Comparison of ENCODE assay signal across 29 cellular contexts in genomic region chr1:33370827-33371226, GRCh38. TPM values are rescaled to one million over a fixed set of nuclear protein-coding genes. Genes with fewer than 3 reads are reported as not detected.
"Had no signal": no experiment of that assay in that cellular context is flagged by ENCODE, and none has a peak within 500 bp of the region (broad histone marks: within the 10 kb centered on the region; RNA-seq: fewer than 3 reads in every experiment).

No MANE protein-coding gene starts in this region.

- H3K4me1 ChIP-seq: colonic mucosa, foreskin keratinocyte had no signal

- ATAC-seq: activated CD4-positive, CD25-positive, alpha-beta regulatory T cell treated with anti-CD3 and anti-CD28 coated beads, Interleukin-2, amount 50 U/mL, for 24 hours; activated CD8-positive, alpha-beta T cell treated with anti-CD3 and anti-CD28 coated beads for 36 hours; activated T-cell treated with anti-CD3 and anti-CD28 coated beads, Interleukin-2, amount 50 U/mL, for 4 hours; activated T-helper 17 cell treated with anti-CD3 and anti-CD28 coated beads, Interleukin-2, amount 50 U/mL, for 72 hours; body of pancreas; foreskin keratinocyte; gastroesophageal sphincter; T-cell; T-helper 17 cell had no signal

- H3K9me3 ChIP-seq: adrenal gland, body of pancreas, colonic mucosa, esophagus muscularis mucosa, gastroesophageal sphincter had no signal

- H3K36me3 ChIP-seq: colonic mucosa had no signal

- H3K27me3 ChIP-seq: adrenal gland, body of pancreas, colonic mucosa, esophagus muscularis mucosa, foreskin keratinocyte, gastroesophageal sphincter had no signal

- H3K27ac ChIP-seq: adrenal gland, body of pancreas, colonic mucosa, esophagus muscularis mucosa, foreskin keratinocyte, gastroesophageal sphincter, WERI-Rb-1 had no signal

- DNase-seq: activated B cell treated with CpG ODN at 0.5 μM for 24 hours; activated CD4-positive, alpha-beta T cell treated with anti-CD3 and anti-CD28 coated beads for 48 hours; activated CD4-positive, alpha-beta T cell treated with anti-CD3 and anti-CD28 coated beads, Interleukin-2, amount 50 U/mL, for 1 hour; activated CD4-positive, alpha-beta T cell treated with anti-CD3 and anti-CD28 coated beads, Interleukin-2, amount 50 U/mL, for 48 hours; activated CD8-positive, alpha-beta memory T cell treated with anti-CD3 and anti-CD28 coated beads for 24 hours; activated CD8-positive, alpha-beta T cell treated with anti-CD3 and anti-CD28 coated beads for 36 hours; activated effector memory CD4-positive, alpha-beta T cell treated with Interleukin-2 at 50 U/mL for 16 hours; activated gamma-delta T cell treated with Interleukin-2 at 50 U/mL for 16 hours; activated naive CD4-positive, alpha-beta T cell treated with anti-CD3 and anti-CD28 coated beads, Interleukin-2, amount 50 U/mL, for 16 hours; activated naive CD4-positive, alpha-beta T cell treated with Interleukin-2 at 50 U/mL for 16 hours; activated T-cell treated with anti-CD3 and anti-CD28 coated beads, Interleukin-2, amount 50 U/mL, for 4 hours; aorta; central memory CD4-positive, alpha-beta T cell; colonic mucosa; effector CD8-positive, alpha-beta T cell; foreskin keratinocyte; SW 1271; T-cell; T-helper 17 cell; WERI-Rb-1 had no signal

- H3K4me3 ChIP-seq: adrenal gland, body of pancreas, colonic mucosa, esophagus muscularis mucosa, gastroesophageal sphincter had no signal

RNA-seq across cellular contexts. Expression of gene A3GALT2, which starts 49.9 kb away (rescaled TPM):
- total RNA-seq: activated B cell treated with CpG ODN at 0.5 μM for 24 hours; activated CD8-positive, alpha-beta T cell treated with anti-CD3 and anti-CD28 coated beads for 36 hours; activated T-helper 17 cell treated with anti-CD3 and anti-CD28 coated beads, Interleukin-2, amount 50 U/mL, for 72 hours; body of pancreas; colonic mucosa; dermis microvascular lymphatic vessel endothelial cell; epithelial cell of proximal tubule; esophagus muscularis mucosa; foreskin keratinocyte; glomerular endothelial cell had no signal
- polyA plus RNA-seq: aorta, foreskin keratinocyte had no signal
